ENCODE assay signal across 9 cellular contexts in genomic region chr13:27131202-27131623, GRCh38. TPM values are rescaled to one million over a fixed set of nuclear protein-coding genes. Genes with fewer than 3 reads are reported as not detected.
A peak's percentile ranks its signal among the peaks of the same experiment; 100 is the strongest.
DNase-seq lines count a peak whose midpoint lies in the region; ATAC-seq, FAIRE-seq and TF ChIP-seq lines count a peak whose summit lies in the region.
"Had no signal": no experiment of that assay in that cellular context is flagged by ENCODE, and none has a peak within 500 bp of the region (broad histone marks: within the 10 kb centered on the region; RNA-seq: fewer than 3 reads in every experiment).

No MANE protein-coding gene starts in this region.

- peak; percentile 87 for ATAC-seq in GM18870 (IDR thresholded peaks at IDR 0.05; ENCODE audit: unreplicated experiment)
- ATAC-seq in HG02973 (IDR thresholded peaks at IDR 0.05; ENCODE audit: unreplicated experiment) = peak; percentile 81
- ATAC-seq in GM12878 = peak; percentile 94

- RAD21 ChIA-PET in GM12878 (lab: Charles Lee; ENCODE audit: unreplicated experiment) = interaction anchor here (0.6 to 4.6 kb wide), 12 partner anchors 11 to 156 kb away, joined by 3 to 56 read pairs (median 4); no protein-coding TSS in a partner anchor

- H3K18ac ChIP-seq in trophoblast cell (ENCODE audit: low read length) = no peak overlapping the region

- H3K36me3 ChIP-seq in GM12878 (ENCODE audit: control insufficient read depth in 2 of 2, insufficient read depth in 2 of 2, low read length in 1 of 2) (0 out of 4 replicates have a peak, but pooled peaks cover 0 to 2% of the 10 kb centered on the region in 2 experiments), trophoblast cell (ENCODE audit: control insufficient read depth in 1 of 2, insufficient read depth in 2 of 2, low read length in 2 of 2) (no peaks in the 10 kb centered on the region)
- H3K36me3 ChIP-seq: SJSA1 had no signal

- DNase-seq in T-helper 1 cell (peak; percentile 19 to 96 (median 44)), GM12878 (ENCODE audit: low read depth, low spot score) (peak; percentile 99), trophoblast cell (peak; percentile 31 to 60), NCI-H446 (lab: John Stamatoyannopoulos, UW) (no peak), NCI-H2171 treated with DMSO at 0.1 percent for 48 hours (lab: John Stamatoyannopoulos, UW) (no peak), NCI-H1436 (lab: John Stamatoyannopoulos, UW) (no peak)

- peaks cover 38% of the 10 kb centered on the region for H3K4me1 ChIP-seq in GM12878 (ENCODE audit: control insufficient read depth, insufficient read depth, low read length)
- no peaks in the 10 kb centered on the region for H3K4me1 ChIP-seq in trophoblast cell (ENCODE audit: control insufficient read depth in 1 of 2, insufficient read depth in 2 of 2, low read length in 2 of 2)

- no peak overlapping the region for H3K4me3 ChIP-seq in GM12878
- no peak overlapping the region for H3K4me3 ChIP-seq in trophoblast cell (ENCODE audit: low read depth, low read length)
- H3K4me3 ChIP-seq: SJSA1 had no signal

- CTCF ChIA-PET in GM12878 (lab: Yijun Ruan, JAX) = interaction anchor here (1.3 to 6.3 kb wide), 5 partner anchors 14 to 44 kb away, joined by 3 to 38 read pairs (median 8); no protein-coding TSS in a partner anchor

- peak overlapping the region; percentile 43 for H3K4ac ChIP-seq in trophoblast cell (ENCODE audit: low read depth, low read length)

- H2BK120ac ChIP-seq in trophoblast cell (ENCODE audit: insufficient read depth, low read length, poor library complexity) = no peak overlapping the region

- H3K4me2 ChIP-seq in GM12878 (ENCODE audit: control insufficient read depth, insufficient read depth) (peak overlapping the region; percentile 70), trophoblast cell (ENCODE audit: low read length) (no peak overlapping the region)

- no peak overlapping the region for H2BK12ac ChIP-seq in trophoblast cell (ENCODE audit: low read length)

- in situ Hi-C loops in GM12878 (cut with MboI) = no loop called here

- H3K79me1 ChIP-seq in trophoblast cell (ENCODE audit: low read length) = no peaks in the 10 kb centered on the region

- H4K20me1 ChIP-seq in GM12878 (ENCODE audit: control insufficient read depth, insufficient read depth) = no peaks in the 10 kb centered on the region

- no peak for TF ChIP-seq CTCF in GM12878 (IDR thresholded peaks at IDR 0.05 in 2 of 3, conservative IDR thresholded peaks at IDR 0.05 in 1 of 3; ENCODE audit: control insufficient read depth in 2 of 3, extremely low read depth in 1 of 3, insufficient read depth in 1 of 3, low read depth in 3 of 3, low read length in 3 of 3)

- no peak overlapping the region for H4K12ac ChIP-seq in trophoblast cell (ENCODE audit: low read depth, low read length)

- no peak overlapping the region for H2BK5ac ChIP-seq in trophoblast cell (ENCODE audit: low read depth, low read length, poor library complexity)

- H4K8ac ChIP-seq in trophoblast cell (ENCODE audit: low read depth, low read length) = no peak overlapping the region

- no peak overlapping the region for H2AK5ac ChIP-seq in trophoblast cell (ENCODE audit: low read length)

- H3K23ac ChIP-seq in trophoblast cell (ENCODE audit: low read length) = no peak overlapping the region

- H3K9me3 ChIP-seq in GM12878 (replicated peaks; ENCODE audit: control insufficient read depth, insufficient read depth, low read length) (peaks cover 12% of the 10 kb centered on the region; the same call in 2 of the 3 replicates), trophoblast cell (ENCODE audit: insufficient read depth, low read depth, low read length) (no peaks in the 10 kb centered on the region)
- H3K9me3 ChIP-seq: SJSA1 had no signal

- H3K27ac ChIP-seq in GM12878 (ENCODE audit: control insufficient read depth, insufficient read depth) = peak overlapping the region; percentile 69; the same call in 1 of the 2 replicates
- H3K27ac ChIP-seq in trophoblast cell (ENCODE audit: low read depth, low read length) = no peak overlapping the region
- H3K27ac ChIP-seq: SJSA1 had no signal

- POLR2A ChIA-PET in GM12878 (lab: Charles Lee) = interaction anchor here (0.8 to 5.5 kb wide), 8 partner anchors 12 to 92 kb away, joined by 3 to 42 read pairs (median 4); no protein-coding TSS in a partner anchor

- TF ChIP-seq POLR2A in GM12878 (IDR thresholded peaks at IDR 0.05; ENCODE audit: low read depth, low read length) = no peak

- peak; percentile 92 to 95 for TF ChIP-seq EP300 in GM12878 (IDR thresholded peaks at IDR 0.05; ENCODE audit: borderline replicate concordance in 1 of 2, control insufficient read depth in 1 of 2, low read depth in 2 of 2, low read length in 2 of 2)

- no peak overlapping the region for H3K9ac ChIP-seq in GM12878 (ENCODE audit: control insufficient read depth, insufficient read depth, low read length)
- H3K9ac ChIP-seq in trophoblast cell (ENCODE audit: low read length) = no peak overlapping the region

- no peak overlapping the region for H4K91ac ChIP-seq in trophoblast cell (ENCODE audit: low read depth, low read length)

- no peak for TF ChIP-seq RAD21 in GM12878 (IDR thresholded peaks at IDR 0.05; ENCODE audit: insufficient read depth, low read depth, low read length)

- WGBS in GM12878 (ENCODE audit: insufficient coverage, insufficient replicate concordance, low lambda C conversion rate, missing lambda C conversion rate) = 3% methylated on average over 4 of the region's 4 CpGs
- no CpG with 5 or more reads among the region's 4 CpGs for WGBS in trophoblast cell (ENCODE audit: extremely low coverage, insufficient coverage, insufficient read length)

- SMC1A ChIA-PET in GM12878 (lab: Charles Lee; ENCODE audit: uncharacterized antibody, unreplicated experiment) = interaction anchor here (1.0 to 9.0 kb wide), 19 partner anchors 9 to 228 kb away, joined by 3 to 168 read pairs (median 5); no protein-coding TSS in a partner anchor

- H3K27me3 ChIP-seq in GM12878 (replicated peaks in 1 of 2; ENCODE audit: control insufficient read depth in 2 of 2, insufficient read depth in 2 of 2, low read length in 1 of 2) = no peaks in the 10 kb centered on the region
- H3K27me3 ChIP-seq in trophoblast cell (ENCODE audit: insufficient read depth, low read length) = no peaks in the 10 kb centered on the region
- H3K27me3 ChIP-seq: SJSA1 had no signal

- FAIRE-seq in GM12878 (lab: Jason Lieb, UNC) = peak; percentile 99

- intact Hi-C loops in GM12878 (cut with micrococcal nuclease; ENCODE audit: unreplicated experiment) = loop anchor here (1.0 to 5.0 kb wide), 2 partner anchors 39 to 121 kb away; partner anchors contain the start of gene RPL21

- no TSS peak for BruUV-seq in GM12878 (replicated peaks; lab: Mats Ljungman, UMichigan)

- H3K79me2 ChIP-seq in GM12878 (ENCODE audit: control insufficient read depth, insufficient read depth, low read length) (peaks cover 77% of the 10 kb centered on the region), trophoblast cell (ENCODE audit: control insufficient read depth, insufficient read depth, low read length, poor library complexity) (peaks cover 5% of the 10 kb centered on the region)

- no peak overlapping the region for H3K14ac ChIP-seq in trophoblast cell (ENCODE audit: low read length)

- H2AFZ ChIP-seq in GM12878 (ENCODE audit: control insufficient read depth, low read depth, low read length) (no peak overlapping the region), trophoblast cell (ENCODE audit: insufficient read depth, low read length, poor library complexity) (no peak overlapping the region)

TF ChIP-seq in GM12878, 131 proteins besides CTCF, POLR2A, EP300 and RAD21 (continues in another document):
- TF ChIP-seq MYC (IDR thresholded peaks at IDR 0.05; ENCODE audit: insufficient read depth, insufficient read length, insufficient replicate concordance, low read length, severe bottlenecking) = no peak
- TF ChIP-seq NRF1 (conservative IDR thresholded peaks at IDR 0.05; ENCODE audit: low read depth, low read length) = no peak
- no peak for TF ChIP-seq PAX8 (IDR thresholded peaks at IDR 0.05)
- TF ChIP-seq ZZZ3 (IDR thresholded peaks at IDR 0.05; ENCODE audit: control insufficient read depth, insufficient read length, low read depth) = no peak
- TF ChIP-seq STAT3 (IDR thresholded peaks at IDR 0.05; ENCODE audit: low read depth, low read length) = peak; percentile 96; the same call in 1 of the 2 replicates
- TF ChIP-seq DPF2 (IDR thresholded peaks at IDR 0.05) = peak; percentile 93
- peak; percentile 54 for TF ChIP-seq KLF5 (IDR thresholded peaks at IDR 0.05; ENCODE audit: partially characterized antibody)

RNA-seq across cellular contexts. Expression of gene USP12, which starts 40.4 kb away (rescaled TPM):
- total RNA-seq in GM12878 (2013; cell fraction: nucleolus; rRNA removed) = 56.8 and 62.0 TPM in 2 replicates
- total RNA-seq in GM12878 (2014; rRNA removed) (23.6 and 25.7 TPM in 2 replicates), GM12878 (2014; rRNA removed; fragmentation: Illumina TruSeq; extraction: Trizol) (30.8 and 33.9 TPM in 2 replicates), GM12878 (2021) (28.4 and 30.7 TPM in 2 replicates)
- 16.7 TPM for polyA plus RNA-seq in GM12878 (2011; ENCODE audit: low read depth)
- polyA plus RNA-seq in GM12878 (2011; rRNA removed) (25.6 and 43.0 TPM in 2 replicates), GM12878 (2014; fragmentation: Illumina TruSeq; extraction: Trizol) (32.2 and 43.5 TPM in 2 replicates), GM12878 (2014; fragmentation: Nextera tagmentation; extraction: Ambion mirVana) (1 to 10 TPM; 3.5 to 9.1 TPM), GM12878 (2014; rRNA removed) (21.0 and 22.6 TPM in 2 replicates), GM12878 (2016; fragmentation: Nextera tagmentation; extraction: Ambion mirVana) (10 to 100 TPM in 1 of 2 experiments, 1 to 10 TPM in 1; 6.4 to 29.6 TPM)
- 6.6 and 7.8 TPM in 2 replicates for polyA plus RNA-seq in GM12878 (2011; cell fraction: cytosol; rRNA removed)
- polyA plus RNA-seq in GM12878 (2011; cell fraction: nucleus; rRNA removed) = 9.3 and 10.5 TPM in 2 replicates
- 19.5 and 25.3 TPM in 2 replicates for polyA plus RNA-seq in GM12878 (2012)
- polyA minus RNA-seq in GM12878 (2011; rRNA and poly(A)+ RNA removed) = 12.4 and 18.1 TPM in 2 replicates
- 5.6 and 8.2 TPM in 2 replicates for polyA minus RNA-seq in GM12878 (2011; cell fraction: cytosol; rRNA and poly(A)+ RNA removed)
- polyA minus RNA-seq in GM12878 (2011; cell fraction: nucleus; rRNA and poly(A)+ RNA removed) = 10.9 and 12.2 TPM in 2 replicates
- polyA plus RNA-seq in trophoblast cell (2013) = 27.7 and 29.0 TPM in 2 replicates

Comparison
In these comparisons a context has a peak if more than half of its experiments do, and no peak if none do; other contexts are left out.
1. DNase-seq: peak in T-helper 1 cell (5 of 5), GM12878 (single experiment) and trophoblast cell (2 of 2); none in NCI-H446 (0 of 2), NCI-H2171 treated with DMSO at 0.1 percent for 48 hours (single experiment) and NCI-H1436 (single experiment).
2. Peak in every context shown above with its lines, with median percentiles within 50 percentile points of each other: ATAC-seq.